In genomic region chr7:128974241-128974934, GRCh38 we compare ENCODE assay signal across 21 cellular contexts. TPM values are rescaled to one million over a fixed set of nuclear protein-coding genes. Genes with fewer than 3 reads are reported as not detected.
DNase-seq lines count a peak whose midpoint lies in the region; ATAC-seq and TF ChIP-seq lines count a peak whose summit lies in the region.
"Had no signal": no experiment of that assay in that cellular context is flagged by ENCODE, and none has a peak within 500 bp of the region (broad histone marks: within the 10 kb centered on the region; RNA-seq: fewer than 3 reads in every experiment).

No MANE protein-coding gene starts in this region.

- H3K36me3 Mint-ChIP-seq in endothelial cell (ENCODE audit: low read depth, unreplicated experiment): peaks cover 37% of the 10 kb centered on the region
- H3K36me3 Mint-ChIP-seq in activated T-helper 17 cell treated with anti-CD3 and anti-CD28 coated beads, Interleukin-2, amount 50 U/mL, for 72 hours (ENCODE audit: low read depth): peaks cover 100% of the 10 kb centered on the region

- H3K9ac ChIP-seq in mesendoderm (ENCODE audit: low read length) (no peak overlapping the region), Karpas-422 (ENCODE audit: low read length) (no peak overlapping the region)
- H3K9ac ChIP-seq: parathyroid adenoma had no signal

- WGBS in mesendoderm (ENCODE audit: extremely low coverage, insufficient coverage, low lambda C conversion rate): no CpG with 5 or more reads among the region's 7 CpGs

- H4K20me1 ChIP-seq in Karpas-422 (ENCODE audit: insufficient read depth, low read depth, low read length): no peaks in the 10 kb centered on the region

- no peak overlapping the region for H3K56ac ChIP-seq in mesendoderm (ENCODE audit: low read length)

- H3K79me2 ChIP-seq in mesendoderm (ENCODE audit: control insufficient read depth, insufficient read depth, low read length) (no peaks in the 10 kb centered on the region), Karpas-422 (ENCODE audit: low read length) (no peaks in the 10 kb centered on the region)
- H3K79me2 ChIP-seq: parathyroid adenoma had no signal

- no peaks in the 10 kb centered on the region for H3K27me3 Mint-ChIP-seq in endothelial cell (ENCODE audit: unreplicated experiment)
- no peaks in the 10 kb centered on the region for H3K27me3 Mint-ChIP-seq in activated T-helper 17 cell treated with anti-CD3 and anti-CD28 coated beads, Interleukin-2, amount 50 U/mL, for 72 hours
- H3K27me3 Mint-ChIP-seq: IgD-negative memory B cell; naive thymus-derived CD4-positive, alpha-beta T cell had no signal

- H3K27me3 ChIP-seq in right atrium auricular region (no peaks in the 10 kb centered on the region), mesendoderm (ENCODE audit: insufficient read depth, low read length, poor library complexity) (no peaks in the 10 kb centered on the region), Karpas-422 (ENCODE audit: low read length) (no peaks in the 10 kb centered on the region)
- H3K27me3 ChIP-seq: adrenal gland had no signal

- H3K36me3 ChIP-seq in right atrium auricular region (peaks cover 85% of the 10 kb centered on the region), mesendoderm (ENCODE audit: control insufficient read depth, insufficient read depth, low read length) (peaks cover 9% of the 10 kb centered on the region), Karpas-422 (ENCODE audit: insufficient read depth, low read length) (peaks cover 57% of the 10 kb centered on the region)

- no peaks in the 10 kb centered on the region for H3K4me1 ChIP-seq in right atrium auricular region
- no peaks in the 10 kb centered on the region for H3K4me1 ChIP-seq in mesendoderm (ENCODE audit: control insufficient read depth, low read depth, low read length)
- H3K4me1 ChIP-seq in Karpas-422 (ENCODE audit: low read length): no peaks in the 10 kb centered on the region
- H3K4me1 ChIP-seq: adrenal gland, parathyroid adenoma had no signal

- H3K4me3 ChIP-seq in right atrium auricular region (no peak overlapping the region), mesendoderm (ENCODE audit: low read length) (no peak overlapping the region), Karpas-422 (ENCODE audit: low read length) (no peak overlapping the region)
- H3K4me3 ChIP-seq: adrenal gland, lung had no signal

- no peaks in the 10 kb centered on the region for H3K79me1 ChIP-seq in mesendoderm (ENCODE audit: low read length)

- H3K4ac ChIP-seq in mesendoderm (ENCODE audit: low read depth, low read length): no peak overlapping the region

- H4K8ac ChIP-seq in mesendoderm (ENCODE audit: low read depth, low read length): no peak overlapping the region

- no peak overlapping the region for H3K4me3 Mint-ChIP-seq in endothelial cell (ENCODE audit: unreplicated experiment)
- H3K4me3 Mint-ChIP-seq in activated T-helper 17 cell treated with anti-CD3 and anti-CD28 coated beads, Interleukin-2, amount 50 U/mL, for 72 hours: no peak overlapping the region
- H3K4me3 Mint-ChIP-seq: IgD-negative memory B cell; naive thymus-derived CD4-positive, alpha-beta T cell had no signal

- no peak overlapping the region for H3K23ac ChIP-seq in mesendoderm (ENCODE audit: low read length)

- H2AFZ ChIP-seq in Karpas-422 (ENCODE audit: low read length): no peak overlapping the region
- H2AFZ ChIP-seq: parathyroid adenoma had no signal

- no peak overlapping the region for H4K5ac ChIP-seq in mesendoderm (ENCODE audit: low read length)

- H2AK5ac ChIP-seq in mesendoderm (ENCODE audit: low read length): no peak overlapping the region

- H3K4me2 ChIP-seq in mesendoderm (ENCODE audit: low read length) (no peak overlapping the region), Karpas-422 (ENCODE audit: low read depth, low read length, poor library complexity, severe bottlenecking) (no peak overlapping the region)

- H2BK5ac ChIP-seq in mesendoderm (ENCODE audit: low read length): no peak overlapping the region

- no peak for DNase-seq in left cardiac atrium
- DNase-seq in right atrium auricular region (ENCODE audit: low spot score): no peak
- DNase-seq in endothelial cell (ENCODE audit: low spot score): no peak
- DNase-seq in mesendoderm: peak; percentile 50
- no peak for DNase-seq in effector CD8-positive, alpha-beta T cell (lab: John Stamatoyannopoulos, UW)
- no peak for DNase-seq in Karpas-422
- DNase-seq: activated CD4-positive, alpha-beta T cell treated with anti-CD3 and anti-CD28 coated beads, Interleukin-2, amount 50 U/mL, for 1 hour; activated CD8-positive, alpha-beta memory T cell treated with anti-CD3 and anti-CD28 coated beads, Interleukin-2, amount 50 U/mL, for 48 hours; activated gamma-delta T cell; adrenal gland; central memory CD4-positive, alpha-beta T cell; naive thymus-derived CD4-positive, alpha-beta T cell; NCI-H1436 treated with DMSO at 0.1 percent for 48 hours; NCI-H82; OCI-M1 had no signal

- no peak overlapping the region for H3K27ac ChIP-seq in right atrium auricular region
- no peak overlapping the region for H3K27ac ChIP-seq in mesendoderm (ENCODE audit: low read depth, low read length)
- H3K27ac ChIP-seq in Karpas-422 (ENCODE audit: low read length): no peak overlapping the region
- H3K27ac ChIP-seq: adrenal gland, C4-2B, parathyroid adenoma had no signal

- no peak overlapping the region for H2BK120ac ChIP-seq in mesendoderm (ENCODE audit: low read depth, low read length)

- peaks cover 3% of the 10 kb centered on the region for H3K4me1 Mint-ChIP-seq in endothelial cell (ENCODE audit: unreplicated experiment)
- H3K4me1 Mint-ChIP-seq in activated T-helper 17 cell treated with anti-CD3 and anti-CD28 coated beads, Interleukin-2, amount 50 U/mL, for 72 hours: no peaks in the 10 kb centered on the region
- H3K4me1 Mint-ChIP-seq: IgD-negative memory B cell; naive thymus-derived CD4-positive, alpha-beta T cell had no signal

- H3K9me3 ChIP-seq in right atrium auricular region (no peaks in the 10 kb centered on the region), Karpas-422 (ENCODE audit: low read length) (no peaks in the 10 kb centered on the region)
- H3K9me3 ChIP-seq: adrenal gland had no signal

- H3K9me3 Mint-ChIP-seq in endothelial cell (ENCODE audit: unreplicated experiment): no peaks in the 10 kb centered on the region
- no peaks in the 10 kb centered on the region for H3K9me3 Mint-ChIP-seq in activated T-helper 17 cell treated with anti-CD3 and anti-CD28 coated beads, Interleukin-2, amount 50 U/mL, for 72 hours
- H3K9me3 Mint-ChIP-seq: IgD-negative memory B cell; naive thymus-derived CD4-positive, alpha-beta T cell had no signal

- H3K18ac ChIP-seq in mesendoderm (ENCODE audit: low read length): no peak overlapping the region

- H3K27ac Mint-ChIP-seq in endothelial cell (ENCODE audit: unreplicated experiment): peak overlapping the region; percentile 67
- H3K27ac Mint-ChIP-seq in activated T-helper 17 cell treated with anti-CD3 and anti-CD28 coated beads, Interleukin-2, amount 50 U/mL, for 72 hours: no peak overlapping the region

- no peaks in the 10 kb centered on the region for H3K9me2 ChIP-seq in Karpas-422 (replicated peaks; ENCODE audit: insufficient read depth, low read length)

- H2BK15ac ChIP-seq in mesendoderm (replicated peaks; ENCODE audit: low read depth): no peak overlapping the region

- TF ChIP-seq CTCF in right atrium auricular region (IDR thresholded peaks at IDR 0.05) (no peak), endothelial cell (IDR thresholded peaks at IDR 0.05; ENCODE audit: unreplicated experiment) (no peak)

- intact Hi-C loops in left cardiac atrium (cut with DNase I): no loop called here

- peak; percentile 27 to 90 for ATAC-seq in left cardiac atrium
- ATAC-seq in activated T-helper 17 cell treated with anti-CD3 and anti-CD28 coated beads, Interleukin-2, amount 50 U/mL, for 72 hours (replicated peaks): no peak
- no peak for ATAC-seq in GM19328 (IDR thresholded peaks at IDR 0.05; ENCODE audit: unreplicated experiment)
- ATAC-seq: naive thymus-derived CD4-positive, alpha-beta T cell had no signal

RNA-seq across cellular contexts. Expression of gene IRF5, which starts 36.7 kb away (rescaled TPM):
- 1 to 10 TPM; 4.6 to 5.6 TPM for total RNA-seq in left cardiac atrium
- 1 to 10 TPM; 2.7 to 4.4 TPM for total RNA-seq in right atrium auricular region
- 3.9 TPM for total RNA-seq in endothelial cell (ENCODE audit: unreplicated experiment)
- 0.07 TPM for polyA plus RNA-seq in mesendoderm (2013, experiment 1 of 2)
- polyA plus RNA-seq in mesendoderm (2013, experiment 2 of 2): 0.06 TPM
- 10 to 100 TPM; 22.5 to 25.4 TPM for total RNA-seq in activated T-helper 17 cell treated with anti-CD3 and anti-CD28 coated beads, Interleukin-2, amount 50 U/mL, for 72 hours
- total RNA-seq in Karpas-422 (2014; rRNA removed; shearing (Covaris generic); ENCODE audit: low replicate concordance): 7.8 and 11.5 TPM in 2 replicates

Comparison
In these comparisons a context has a peak if more than half of its experiments do, and no peak if none do; other contexts are left out.
1. ATAC-seq: peak in left cardiac atrium (2 of 2); none in activated T-helper 17 cell treated with anti-CD3 and anti-CD28 coated beads, Interleukin-2, amount 50 U/mL, for 72 hours (single experiment) and GM19328 (single experiment).